ENCODE assay signal across 9 cellular contexts in genomic region chr5:139474815-139475791, GRCh38. TPM values are rescaled to one million over a fixed set of nuclear protein-coding genes. Genes with fewer than 3 reads are reported as not detected.
DNase-seq lines count a peak whose midpoint lies in the region; ATAC-seq, FAIRE-seq and TF ChIP-seq lines count a peak whose summit lies in the region.
"Had no signal": no experiment of that assay in that cellular context is flagged by ENCODE, and none has a peak within 500 bp of the region (broad histone marks: within the 10 kb centered on the region; RNA-seq: fewer than 3 reads in every experiment).

No MANE protein-coding gene starts in this region.

- TF ChIP-seq POLR2A in gastroesophageal sphincter (IDR thresholded peaks at IDR 0.05) = no peak
- TF ChIP-seq POLR2A in stomach (IDR thresholded peaks at IDR 0.05) = no peak
- no peak for TF ChIP-seq POLR2A in H54 (IDR thresholded peaks at IDR 0.05; ENCODE audit: low read depth, low read length)

- H3K27me3 ChIP-seq in gastroesophageal sphincter (no peaks in the 10 kb centered on the region), stomach (no peaks in the 10 kb centered on the region)

- H3K4me1 ChIP-seq in gastroesophageal sphincter (peaks cover 0 to 41% (median 12%) of the 10 kb centered on the region in 3 donors), stomach (peaks cover 0 to 66% (median 22%) of the 10 kb centered on the region in 4 donors)

- peak in 1 of 2 donors; percentile 15 for ATAC-seq in activated T-cell treated with anti-CD3 and anti-CD28 coated beads, Interleukin-2, amount 50 U/mL, for 4 hours
- peak; percentile 54 for ATAC-seq in gastroesophageal sphincter
- ATAC-seq in HG02678 (IDR thresholded peaks at IDR 0.05; ENCODE audit: unreplicated experiment) = no peak

- intact Hi-C loops in stomach (cut with DNase I; ENCODE audit: low total_unique reads) = no loop called here

- no peak for FAIRE-seq in D721Med (lab: Jason Lieb, UNC)
- no peak for FAIRE-seq in H54 (lab: Jason Lieb, UNC)

- H3K36me3 ChIP-seq in gastroesophageal sphincter (peaks cover 0 to 52% of the 10 kb centered on the region in 2 donors), stomach (peaks cover 4 to 41% (median 34%) of the 10 kb centered on the region in 4 donors)

- H3K4me1 Mint-ChIP-seq in activated T-cell treated with anti-CD3 and anti-CD28 coated beads, Interleukin-2, amount 50 U/mL, for 4 hours (ENCODE audit: low read depth) = peaks cover 78% of the 10 kb centered on the region
- peaks cover 77% of the 10 kb centered on the region for H3K4me1 Mint-ChIP-seq in T-helper 1 cell treated with Interleukin-12 subunit alpha and Interleukin-12 subunit beta and Interleukin-4 antibody, amounts not matched to agents 30 μg/mL and 1 μg/mL, for 36 hours (ENCODE audit: low read depth)

- 45 to 66% methylated on average over 9 of the region's 18 CpGs for WGBS in gastroesophageal sphincter (ENCODE audit: low coverage in 1 of 2), 2 donors
- 57 to 68% (median 62%) methylated on average over 18 of the region's 18 CpGs for WGBS in stomach, 5 donors

- H3K27me3 Mint-ChIP-seq in activated T-cell treated with anti-CD3 and anti-CD28 coated beads, Interleukin-2, amount 50 U/mL, for 4 hours (ENCODE audit: low read depth) = no peaks in the 10 kb centered on the region
- H3K27me3 Mint-ChIP-seq in T-helper 1 cell treated with Interleukin-12 subunit alpha and Interleukin-12 subunit beta and Interleukin-4 antibody, amounts not matched to agents 30 μg/mL and 1 μg/mL, for 36 hours (ENCODE audit: low read depth) = no peaks in the 10 kb centered on the region

- DNase-seq in activated T-cell treated with anti-CD3 and anti-CD28 coated beads, Interleukin-2, amount 50 U/mL, for 4 hours = no peak
- DNase-seq in activated T-cell treated with anti-CD3 and anti-CD28 coated beads for 4 hours = no peak
- no peak for DNase-seq in stomach
- no peak for DNase-seq in D721Med (ENCODE audit: insufficient read length, low spot score)
- no peak for DNase-seq in H54 (ENCODE audit: insufficient read length, low spot score)

- no peaks in the 10 kb centered on the region for H3K9me3 Mint-ChIP-seq in activated T-cell treated with anti-CD3 and anti-CD28 coated beads, Interleukin-2, amount 50 U/mL, for 4 hours
- H3K9me3 Mint-ChIP-seq in T-helper 1 cell treated with Interleukin-12 subunit alpha and Interleukin-12 subunit beta and Interleukin-4 antibody, amounts not matched to agents 30 μg/mL and 1 μg/mL, for 36 hours = no peaks in the 10 kb centered on the region

- no peaks in the 10 kb centered on the region for H3K9me3 ChIP-seq in gastroesophageal sphincter
- no peaks in the 10 kb centered on the region for H3K9me3 ChIP-seq in stomach

- peak overlapping the region; percentile 16 for H3K4me3 Mint-ChIP-seq in activated T-cell treated with anti-CD3 and anti-CD28 coated beads, Interleukin-2, amount 50 U/mL, for 4 hours
- peak overlapping the region; percentile 47 for H3K4me3 Mint-ChIP-seq in T-helper 1 cell treated with Interleukin-12 subunit alpha and Interleukin-12 subunit beta and Interleukin-4 antibody, amounts not matched to agents 30 μg/mL and 1 μg/mL, for 36 hours

- H3K4me3 ChIP-seq in gastroesophageal sphincter = no peak overlapping the region
- no peak overlapping the region for H3K4me3 ChIP-seq in stomach

- H3K27ac ChIP-seq in gastroesophageal sphincter (peak overlapping the region in 3 of 4 donors; percentile 0 to 71 (median 1)), stomach (peak overlapping the region in 4 of 5 donors; percentile 8 to 62 (median 40))

- H3K36me3 Mint-ChIP-seq in activated T-cell treated with anti-CD3 and anti-CD28 coated beads, Interleukin-2, amount 50 U/mL, for 4 hours (ENCODE audit: insufficient read depth) = peaks cover 11% of the 10 kb centered on the region
- peaks cover 41% of the 10 kb centered on the region for H3K36me3 Mint-ChIP-seq in T-helper 1 cell treated with Interleukin-12 subunit alpha and Interleukin-12 subunit beta and Interleukin-4 antibody, amounts not matched to agents 30 μg/mL and 1 μg/mL, for 36 hours (ENCODE audit: low read depth)

- TF ChIP-seq CTCF in gastroesophageal sphincter (IDR thresholded peaks at IDR 0.05) (no peak), stomach (IDR thresholded peaks at IDR 0.05) (no peak), D721Med (IDR thresholded peaks at IDR 0.05; ENCODE audit: insufficient read depth, missing control alignments) (no peak)

- H3K27ac Mint-ChIP-seq in T-helper 1 cell treated with Interleukin-12 subunit alpha and Interleukin-12 subunit beta and Interleukin-4 antibody, amounts not matched to agents 30 μg/mL and 1 μg/mL, for 36 hours = peak overlapping the region; percentile 73

- no peak for TF ChIP-seq EP300 in gastroesophageal sphincter (IDR thresholded peaks at IDR 0.05)
- TF ChIP-seq EP300 in stomach (IDR thresholded peaks at IDR 0.05) = no peak

RNA-seq across cellular contexts. Expression of gene SMIM33, which starts 4.3 kb away (rescaled TPM):
- under 1 TPM in 2 of 3 donors, not detected in 1; 0.21 to 0.30 TPM for total RNA-seq in activated T-cell treated with anti-CD3 and anti-CD28 coated beads, Interleukin-2, amount 50 U/mL, for 4 hours
- total RNA-seq in gastroesophageal sphincter (not detected), stomach (under 1 TPM in 1 of 5 donors, not detected in 4; 0.87 TPM)
- under 1 TPM in 2 of 3 donors, not detected in 1; 0.13 to 0.46 TPM for polyA plus RNA-seq in stomach
- total RNA-seq: osteocyte had no signal

RNA-seq across cellular contexts. Expression of gene STING1, which starts 7.5 kb away (rescaled TPM):
- 100 to 1,000 TPM; 139 to 261 (median 172) TPM for total RNA-seq in activated T-cell treated with anti-CD3 and anti-CD28 coated beads, Interleukin-2, amount 50 U/mL, for 4 hours
- total RNA-seq in gastroesophageal sphincter = 10 to 100 TPM; 36.3 to 63.7 (median 50.6) TPM
- total RNA-seq in stomach = 10 to 100 TPM in 3 of 5 donors, 1 to 10 TPM in 2; 6.1 to 16.2 (median 11.1) TPM
- polyA plus RNA-seq in stomach = 10 to 100 TPM in 2 of 3 donors, 1 to 10 TPM in 1; 8.8 to 23.7 (median 22.3) TPM

RNA-seq across cellular contexts. Expression of gene ECSCR, which starts 12.6 kb away (rescaled TPM):
- 1 to 10 TPM; 2.6 to 4.0 (median 2.9) TPM for total RNA-seq in activated T-cell treated with anti-CD3 and anti-CD28 coated beads, Interleukin-2, amount 50 U/mL, for 4 hours
- 10 to 100 TPM in 3 of 4 donors, 1 to 10 TPM in 1; 7.6 to 34.9 (median 21.8) TPM for total RNA-seq in gastroesophageal sphincter
- total RNA-seq in stomach = 10 to 100 TPM in 2 of 5 donors, 1 to 10 TPM in 1, not detected in 2; 7.3 to 15.2 (median 12.8) TPM
- 1 to 10 TPM; 5.4 to 10.0 (median 7.3) TPM for polyA plus RNA-seq in stomach
- total RNA-seq: osteocyte had no signal

RNA-seq across cellular contexts. Expression of gene DNAJC18, which starts 35.8 kb away (rescaled TPM):
- total RNA-seq in activated T-cell treated with anti-CD3 and anti-CD28 coated beads, Interleukin-2, amount 50 U/mL, for 4 hours = 10 to 100 TPM; 22.7 to 32.8 (median 26.2) TPM
- total RNA-seq in gastroesophageal sphincter (10 to 100 TPM in 3 of 4 donors, 1 to 10 TPM in 1; 7.6 to 27.7 (median 14.5) TPM), stomach (10 to 100 TPM in 1 of 5 donors, 1 to 10 TPM in 1, under 1 TPM in 2, not detected in 1; under 0.01 to 12.1 (median 1.6) TPM)
- 1 to 10 TPM; 1.8 to 4.1 (median 2.7) TPM for polyA plus RNA-seq in stomach
